19 cellular contexts compared by ENCODE assay signal in the genomic region with DNA sequence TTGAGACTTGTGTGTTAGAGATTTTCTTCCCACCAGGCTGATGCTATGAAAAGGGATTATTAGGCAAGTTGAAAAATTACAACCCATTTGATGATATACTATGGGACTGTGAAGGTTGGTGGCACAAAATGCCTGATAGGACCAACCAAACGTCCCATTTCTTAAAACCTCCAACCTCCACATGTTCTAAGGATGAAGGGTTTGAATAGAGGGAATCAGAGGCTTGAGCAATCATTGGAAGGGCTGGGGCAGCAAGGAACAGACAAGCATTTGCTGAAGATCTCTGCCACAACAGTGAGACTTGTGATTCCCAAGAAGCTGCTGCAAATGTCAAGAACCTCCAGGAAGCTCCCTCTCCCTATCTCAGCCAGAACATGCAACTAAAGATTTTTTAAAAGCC.
A peak's percentile ranks its signal among the peaks of the same experiment; 100 is the strongest.
DNase-seq lines count a peak whose midpoint lies in the region; ATAC-seq, FAIRE-seq and TF ChIP-seq lines count a peak whose summit lies in the region.
"Had no signal": no experiment of that assay in that cellular context is flagged by ENCODE, and none has a peak within 500 bp of the region (broad histone marks: within the 10 kb centered on the region; RNA-seq: fewer than 3 reads in every experiment).

No MANE protein-coding gene starts in this region.

- no peak overlapping the region for H2AK5ac ChIP-seq in mesendoderm (ENCODE audit: low read length)

- no peak overlapping the region for H2BK15ac ChIP-seq in mesendoderm (replicated peaks; ENCODE audit: low read depth)

- no peak overlapping the region for H3K4me3 Mint-ChIP-seq in astrocyte (ENCODE audit: unreplicated experiment)
- H3K4me3 Mint-ChIP-seq: CD14-positive monocyte; CD4-positive, alpha-beta memory T cell had no signal

- peaks cover 4% of the 10 kb centered on the region for H3K9me3 Mint-ChIP-seq in astrocyte (ENCODE audit: unreplicated experiment)

- no peak for TF ChIP-seq CTCF in astrocyte (IDR thresholded peaks at IDR 0.05; ENCODE audit: insufficient read depth, low read depth, low read length)
- no peak for TF ChIP-seq CTCF in breast epithelium (IDR thresholded peaks at IDR 0.05)

- no peak overlapping the region for H3K23ac ChIP-seq in mesendoderm (ENCODE audit: low read length)

- no peak overlapping the region for H2BK5ac ChIP-seq in mesendoderm (ENCODE audit: low read length)

- H3K4ac ChIP-seq in mesendoderm (ENCODE audit: low read depth, low read length): peak overlapping the region; percentile 20

- DNase-seq in Karpas-422: no peak
- DNase-seq in astrocyte (ENCODE audit: low read depth): no peak
- no peak for DNase-seq in mesendoderm
- no peak for DNase-seq in aorta
- DNase-seq in breast epithelium (ENCODE audit: low spot score in 2 of 2): no peak
- DNase-seq in posterior vena cava (ENCODE audit: low spot score): no peak
- DNase-seq: 8988T; CD4-positive, alpha-beta memory T cell; DMS153; DMS79; GDM1; HCEC 1CT; IMR-90 had no signal

- peaks cover 12% of the 10 kb centered on the region for H3K27me3 Mint-ChIP-seq in astrocyte (ENCODE audit: low read depth, unreplicated experiment)
- H3K27me3 Mint-ChIP-seq: CD4-positive, alpha-beta memory T cell had no signal

- peak overlapping the region; percentile 59 for H3K27ac Mint-ChIP-seq in astrocyte (ENCODE audit: unreplicated experiment)
- H3K27ac Mint-ChIP-seq: CD14-positive monocyte; CD4-positive, alpha-beta memory T cell had no signal

- H3K27ac ChIP-seq in Karpas-422 (ENCODE audit: low read length) (peak overlapping the region; percentile 9; the same call in 1 of the 2 replicates), astrocyte (ENCODE audit: low read depth, low read length) (no peak overlapping the region), mesendoderm (ENCODE audit: low read depth, low read length) (no peak overlapping the region), aorta (ENCODE audit: low read depth in 1 of 2, low read length in 2 of 2) (no peak overlapping the region), breast epithelium (no peak overlapping the region)
- H3K27ac ChIP-seq: BLaER1 had no signal

- no peak for FAIRE-seq in astrocyte (lab: Jason Lieb, UNC)
- FAIRE-seq: GM12892, GM18507, HTR-8/SVneo had no signal

- H3K56ac ChIP-seq in mesendoderm (ENCODE audit: low read length): no peak overlapping the region

- H3K4me1 ChIP-seq in Karpas-422 (ENCODE audit: low read length) (peaks cover 55% of the 10 kb centered on the region), astrocyte (ENCODE audit: insufficient read depth, low read length) (peaks cover 5% of the 10 kb centered on the region), mesendoderm (ENCODE audit: control insufficient read depth, low read depth, low read length) (no peaks in the 10 kb centered on the region), aorta (ENCODE audit: control insufficient read depth in 1 of 2, insufficient read depth in 2 of 2, low read length in 2 of 2) (no peaks in the 10 kb centered on the region), breast epithelium (no peaks in the 10 kb centered on the region)
- H3K4me1 ChIP-seq: BLaER1 had no signal

- no peak overlapping the region for H4K5ac ChIP-seq in mesendoderm (ENCODE audit: low read length)

- H4K20me1 ChIP-seq in Karpas-422 (ENCODE audit: insufficient read depth, low read depth, low read length): no peaks in the 10 kb centered on the region
- H4K20me1 ChIP-seq in astrocyte (ENCODE audit: insufficient read depth, low read length): no peaks in the 10 kb centered on the region
- H4K20me1 ChIP-seq: BLaER1 had no signal

- intact Hi-C loops in aorta (cut with DNase I): no loop called here
- intact Hi-C loops in breast epithelium (cut with DNase I; ENCODE audit: low total_unique reads): no loop called here
- intact Hi-C loops in posterior vena cava (cut with DNase I): no loop called here

- H3K4me1 Mint-ChIP-seq in astrocyte (ENCODE audit: low read depth, unreplicated experiment): peaks cover 14% of the 10 kb centered on the region
- H3K4me1 Mint-ChIP-seq: CD14-positive monocyte had no signal

- no peaks in the 10 kb centered on the region for H3K36me3 Mint-ChIP-seq in astrocyte (ENCODE audit: low read depth, unreplicated experiment)
- H3K36me3 Mint-ChIP-seq: CD14-positive monocyte; CD4-positive, alpha-beta memory T cell had no signal

- no peaks in the 10 kb centered on the region for H3K9me2 ChIP-seq in Karpas-422 (replicated peaks; ENCODE audit: insufficient read depth, low read length)

- H3K27me3 ChIP-seq in Karpas-422 (ENCODE audit: low read length): no peaks in the 10 kb centered on the region
- no peaks in the 10 kb centered on the region for H3K27me3 ChIP-seq in astrocyte (ENCODE audit: insufficient read depth, low read length)
- H3K27me3 ChIP-seq in mesendoderm (ENCODE audit: insufficient read depth, low read length, poor library complexity): no peaks in the 10 kb centered on the region
- no peaks in the 10 kb centered on the region for H3K27me3 ChIP-seq in aorta (ENCODE audit: control insufficient read depth in 1 of 2, insufficient read depth in 2 of 2, low read length in 1 of 2)
- no peaks in the 10 kb centered on the region for H3K27me3 ChIP-seq in breast epithelium
- H3K27me3 ChIP-seq: BLaER1 had no signal

- H3K79me1 ChIP-seq in mesendoderm (ENCODE audit: low read length): no peaks in the 10 kb centered on the region

- H3K4me3 ChIP-seq in Karpas-422 (ENCODE audit: low read length) (no peak overlapping the region), astrocyte (ENCODE audit: insufficient read depth, low read depth, low read length) (no peak overlapping the region), mesendoderm (ENCODE audit: low read length) (no peak overlapping the region), aorta (ENCODE audit: low read length in 2 of 2) (no peak overlapping the region), breast epithelium (no peak overlapping the region)
- H3K4me3 ChIP-seq: BLaER1 had no signal

- no peak overlapping the region for H4K8ac ChIP-seq in mesendoderm (ENCODE audit: low read depth, low read length)

- H2AFZ ChIP-seq in Karpas-422 (ENCODE audit: low read length): peak overlapping the region; percentile 80
- H2AFZ ChIP-seq in astrocyte (ENCODE audit: low read depth, low read length): no peak overlapping the region

- H3K18ac ChIP-seq in mesendoderm (ENCODE audit: low read length): peak overlapping the region; percentile 68

- no peak overlapping the region for H3K9ac ChIP-seq in Karpas-422 (ENCODE audit: low read length)
- H3K9ac ChIP-seq in astrocyte (ENCODE audit: low read length): no peak overlapping the region
- H3K9ac ChIP-seq in mesendoderm (ENCODE audit: low read length): no peak overlapping the region
- H3K9ac ChIP-seq: BLaER1 had no signal

- no peaks in the 10 kb centered on the region for H3K9me3 ChIP-seq in Karpas-422 (ENCODE audit: low read length)
- H3K9me3 ChIP-seq in astrocyte (ENCODE audit: insufficient read depth, low read depth, low read length): no peaks in the 10 kb centered on the region
- H3K9me3 ChIP-seq in aorta (ENCODE audit: control insufficient read depth, low read length): no peaks in the 10 kb centered on the region
- H3K9me3 ChIP-seq in breast epithelium: no peaks in the 10 kb centered on the region
- H3K9me3 ChIP-seq: BLaER1 had no signal

- no peak for TF ChIP-seq POLR2A in breast epithelium (IDR thresholded peaks at IDR 0.05)

- ATAC-seq in aorta (ENCODE audit: low FRiP score): peak; percentile 50
- no peak for ATAC-seq in HG03432 (IDR thresholded peaks at IDR 0.05; ENCODE audit: unreplicated experiment)

- no CpG with 5 or more reads among the region's 1 CpG for WGBS in mesendoderm (ENCODE audit: extremely low coverage, insufficient coverage, low lambda C conversion rate)
- WGBS in aorta, 2 donors: 21 to 39% methylated on average over 1 of the region's 1 CpG

- H3K4me2 ChIP-seq in Karpas-422 (ENCODE audit: low read depth, low read length, poor library complexity, severe bottlenecking): no peak overlapping the region
- H3K4me2 ChIP-seq in astrocyte (ENCODE audit: low read length): no peak overlapping the region
- no peak overlapping the region for H3K4me2 ChIP-seq in mesendoderm (ENCODE audit: low read length)
- H3K4me2 ChIP-seq: BLaER1 had no signal

- no peaks in the 10 kb centered on the region for H3K36me3 ChIP-seq in Karpas-422 (ENCODE audit: insufficient read depth, low read length)
- no peaks in the 10 kb centered on the region for H3K36me3 ChIP-seq in astrocyte (ENCODE audit: insufficient read depth, low read length)
- H3K36me3 ChIP-seq in mesendoderm (ENCODE audit: control insufficient read depth, insufficient read depth, low read length): no peaks in the 10 kb centered on the region
- no peaks in the 10 kb centered on the region for H3K36me3 ChIP-seq in aorta (ENCODE audit: control insufficient read depth in 1 of 2, insufficient read depth in 2 of 2, low read length in 1 of 2)
- no peaks in the 10 kb centered on the region for H3K36me3 ChIP-seq in breast epithelium
- H3K36me3 ChIP-seq: BLaER1 had no signal

- H3K79me2 ChIP-seq in Karpas-422 (ENCODE audit: low read length) (no peaks in the 10 kb centered on the region), astrocyte (ENCODE audit: insufficient read depth, low read length) (no peaks in the 10 kb centered on the region), mesendoderm (ENCODE audit: control insufficient read depth, insufficient read depth, low read length) (no peaks in the 10 kb centered on the region)

- no peak overlapping the region for H2BK120ac ChIP-seq in mesendoderm (ENCODE audit: low read depth, low read length)
